13 cellular contexts compared by ENCODE assay signal in genomic region chr11:35721576-35722341, GRCh38. TPM values are rescaled to one million over a fixed set of nuclear protein-coding genes. Genes with fewer than 3 reads are reported as not detected.
DNase-seq lines count a peak whose midpoint lies in the region; ATAC-seq, FAIRE-seq and TF ChIP-seq lines count a peak whose summit lies in the region.
"Had no signal": no experiment of that assay in that cellular context is flagged by ENCODE, and none has a peak within 500 bp of the region (broad histone marks: within the 10 kb centered on the region; RNA-seq: fewer than 3 reads in every experiment).

No MANE protein-coding gene starts in this region.

- no peaks in the 10 kb centered on the region for H3K9me3 ChIP-seq in tibial artery
- no peaks in the 10 kb centered on the region for H3K9me3 ChIP-seq in naive thymus-derived CD4-positive, alpha-beta T cell (ENCODE audit: control insufficient read depth in 2 of 3, low read length in 3 of 3)

- ATAC-seq in GM21423 (IDR thresholded peaks at IDR 0.05; ENCODE audit: unreplicated experiment) (peak; percentile 42), HG03520 (IDR thresholded peaks at IDR 0.05; ENCODE audit: unreplicated experiment) (peak; percentile 44)
- ATAC-seq in naive thymus-derived CD4-positive, alpha-beta T cell, result no peak
- ATAC-seq: activated CD4-positive, CD25-positive, alpha-beta regulatory T cell treated with anti-CD3 and anti-CD28 coated beads, Interleukin-2, amount 50 U/mL, for 24 hours had no signal

- peaks cover 0 to 9% (median 3%) of the 10 kb centered on the region in 4 donors for H3K4me1 ChIP-seq in tibial artery
- no peaks in the 10 kb centered on the region for H3K4me1 ChIP-seq in naive thymus-derived CD4-positive, alpha-beta T cell (ENCODE audit: control insufficient read depth in 2 of 2, insufficient read depth in 2 of 2, low read length in 2 of 2)

- H3K27ac Mint-ChIP-seq in naive thymus-derived CD4-positive, alpha-beta T cell, result peak overlapping the region in 2 of 9 donors; percentile 14 to 24

- peaks cover 0 to 7% (median 2%) of the 10 kb centered on the region in 11 donors for H3K9me3 Mint-ChIP-seq in naive thymus-derived CD4-positive, alpha-beta T cell

- POLR2A ChIA-PET in naive thymus-derived CD4-positive, alpha-beta T cell (lab: Charles Lee), result no interaction called here

- CTCF ChIA-PET in naive thymus-derived CD4-positive, alpha-beta T cell (lab: Charles Lee), result interaction anchor here (0.6 kb wide), 1 partner anchor 1487 kb away, joined by 3 read pairs; no protein-coding TSS in a partner anchor

- FAIRE-seq in GM12892 (lab: Jason Lieb, UNC), result peak; percentile 84
- FAIRE-seq: frontal cortex had no signal

- H3K27me3 ChIP-seq in tibial artery, result no peaks in the 10 kb centered on the region
- no peaks in the 10 kb centered on the region for H3K27me3 ChIP-seq in naive thymus-derived CD4-positive, alpha-beta T cell (ENCODE audit: control insufficient read depth in 2 of 2, insufficient read depth in 2 of 2, low read length in 2 of 2)

- no peak overlapping the region for H3K4me3 Mint-ChIP-seq in naive thymus-derived CD4-positive, alpha-beta T cell

- H3K4me3 ChIP-seq in tibial artery, result no peak overlapping the region
- no peak overlapping the region for H3K4me3 ChIP-seq in naive thymus-derived CD4-positive, alpha-beta T cell (ENCODE audit: low read length)

- peaks cover 4 to 63% (median 48%) of the 10 kb centered on the region in 7 donors for H3K4me1 Mint-ChIP-seq in naive thymus-derived CD4-positive, alpha-beta T cell

- H3K36me3 Mint-ChIP-seq in naive thymus-derived CD4-positive, alpha-beta T cell, result peaks cover 6 to 51% (median 25%) of the 10 kb centered on the region in 5 donors

- intact Hi-C loops in tibial artery (cut with DNase I; ENCODE audit: low total_unique reads), result no loop called here
- intact Hi-C loops in naive thymus-derived CD4-positive, alpha-beta T cell (cut with micrococcal nuclease), result no loop called here

- no peak for DNase-seq in GM12892 (ENCODE audit: insufficient read length)
- DNase-seq in islet precursor cell, result peak; percentile 56
- DNase-seq in DMS114 treated with DMSO at 0.1 percent for 48 hours (lab: John Stamatoyannopoulos, UW; ENCODE audit: unreplicated experiment), result no peak
- no peak for DNase-seq in tibial artery
- DNase-seq in ecto neural progenitor cell (ENCODE audit: low spot score), result no peak
- no peak for DNase-seq in naive thymus-derived CD4-positive, alpha-beta T cell
- DNase-seq: DMS 273 treated with DMSO at 0.1 percent for 48 hours, OCI-M1 had no signal

- H3K27ac ChIP-seq in tibial artery, result no peak overlapping the region
- no peak overlapping the region for H3K27ac ChIP-seq in naive thymus-derived CD4-positive, alpha-beta T cell (ENCODE audit: low read depth, low read length)
- H3K27ac ChIP-seq: KMS-11 had no signal

- H3K36me3 ChIP-seq in tibial artery, result peaks cover 7 to 10% (median 9%) of the 10 kb centered on the region in 3 donors
- peaks cover under 1 to 16% (median 4%) of the 10 kb centered on the region in 3 experiments for H3K36me3 ChIP-seq in naive thymus-derived CD4-positive, alpha-beta T cell (ENCODE audit: control insufficient read depth in 2 of 3, insufficient read depth in 3 of 3, low read length in 3 of 3)

- TF ChIP-seq CTCF in tibial artery (IDR thresholded peaks at IDR 0.05), result no peak

- no peaks in the 10 kb centered on the region for H3K27me3 Mint-ChIP-seq in naive thymus-derived CD4-positive, alpha-beta T cell

- no peak for TF ChIP-seq POLR2A in GM12892 (IDR thresholded peaks at IDR 0.05; ENCODE audit: low read depth, low read length)

RNA-seq across cellular contexts. Expression of gene TRIM44, which starts 59.2 kb away (rescaled TPM):
- 22.2 TPM for polyA plus RNA-seq in GM12892 (2012; ENCODE audit: missing spikeins)
- total RNA-seq in naive thymus-derived CD4-positive, alpha-beta T cell, result 10 to 100 TPM; 35.7 to 60.8 (median 58.6) TPM
- 10 to 100 TPM; 50.2 to 60.1 TPM for polyA plus RNA-seq in naive thymus-derived CD4-positive, alpha-beta T cell
